ENCODE assay signal across 1 cellular context in the genomic region with DNA sequence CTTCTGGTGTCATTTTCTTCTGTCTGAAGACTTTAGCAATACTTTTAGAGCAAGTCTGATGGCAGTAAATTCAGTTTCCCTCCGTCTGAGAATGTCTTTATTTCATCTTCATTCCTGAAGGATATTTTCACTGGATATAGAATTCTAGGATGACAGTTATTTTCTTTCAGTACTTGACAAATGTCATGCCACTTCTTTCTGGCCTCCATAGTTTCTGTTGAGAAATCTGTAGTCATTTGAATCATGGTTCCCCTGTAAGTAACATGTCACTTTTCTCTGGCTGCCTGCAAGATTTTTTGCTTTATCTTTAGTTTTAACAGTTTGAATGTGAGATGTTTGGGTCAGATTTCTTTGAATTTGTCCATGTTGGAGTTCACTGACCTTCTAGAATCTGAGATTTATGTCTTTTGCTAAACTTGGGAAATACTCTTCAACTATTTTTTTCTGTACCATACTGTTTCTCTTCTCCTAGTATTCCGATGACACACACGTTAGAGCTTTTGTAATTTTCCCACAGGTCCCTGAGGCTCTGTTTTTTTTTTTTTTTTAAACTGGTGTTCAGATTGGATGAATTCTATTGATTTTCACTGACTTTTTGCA.
A peak's percentile ranks its signal among the peaks of the same experiment; 100 is the strongest.
TF ChIP-seq lines count a peak whose summit lies in the region.

No MANE protein-coding gene starts in this region.

TF ChIP-seq in K562, 482 proteins besides CTCF, POLR2A, EP300 and RAD21 (continued from another document):
- TF ChIP-seq ZBTB11 (CRISPR knock-in tag; IDR thresholded peaks at IDR 0.05) (no peak), TRIM28 (IDR thresholded peaks at IDR 0.05) (peak; percentile 97), TCFL5 (CRISPR knock-in tag; conservative IDR thresholded peaks at IDR 0.05) (no peak), ZNF12 (CRISPR knock-in tag; IDR thresholded peaks at IDR 0.05) (no peak), XRCC5 (IDR thresholded peaks at IDR 0.05; ENCODE audit: low read depth, low read length) (no peak), ZFP1 (CRISPR knock-in tag; IDR thresholded peaks at IDR 0.05) (no peak), ETV5 (CRISPR knock-in tag; IDR thresholded peaks at IDR 0.05; ENCODE audit: low read depth) (no peak), ESRRA (IDR thresholded peaks at IDR 0.05; ENCODE audit: borderline replicate concordance, low read depth) (no peak), ZNF436 (CRISPR knock-in tag; IDR thresholded peaks at IDR 0.05) (no peak), DMBX1 (CRISPR knock-in tag; IDR thresholded peaks at IDR 0.05; ENCODE audit: borderline replicate concordance) (no peak), ZNF77 (CRISPR knock-in tag; IDR thresholded peaks at IDR 0.05) (no peak), ZKSCAN8 (CRISPR knock-in tag; IDR thresholded peaks at IDR 0.05) (no peak), PYGO2 (tag; IDR thresholded peaks at IDR 0.05) (no peak), HDAC3 (IDR thresholded peaks at IDR 0.05; ENCODE audit: borderline replicate concordance, partially characterized antibody) (no peak), TEAD4 (IDR thresholded peaks at IDR 0.05; ENCODE audit: low read length) (no peak), TEAD4 (CRISPR knock-in tag; IDR thresholded peaks at IDR 0.05; ENCODE audit: borderline replicate concordance) (no peak), MXI1 (IDR thresholded peaks at IDR 0.05; ENCODE audit: low read depth, low read length) (no peak), ZBTB2 (IDR thresholded peaks at IDR 0.05) (no peak), ZNF217 (CRISPR knock-in tag; IDR thresholded peaks at IDR 0.05) (no peak)
- TF ChIP-seq, protein P1, sequence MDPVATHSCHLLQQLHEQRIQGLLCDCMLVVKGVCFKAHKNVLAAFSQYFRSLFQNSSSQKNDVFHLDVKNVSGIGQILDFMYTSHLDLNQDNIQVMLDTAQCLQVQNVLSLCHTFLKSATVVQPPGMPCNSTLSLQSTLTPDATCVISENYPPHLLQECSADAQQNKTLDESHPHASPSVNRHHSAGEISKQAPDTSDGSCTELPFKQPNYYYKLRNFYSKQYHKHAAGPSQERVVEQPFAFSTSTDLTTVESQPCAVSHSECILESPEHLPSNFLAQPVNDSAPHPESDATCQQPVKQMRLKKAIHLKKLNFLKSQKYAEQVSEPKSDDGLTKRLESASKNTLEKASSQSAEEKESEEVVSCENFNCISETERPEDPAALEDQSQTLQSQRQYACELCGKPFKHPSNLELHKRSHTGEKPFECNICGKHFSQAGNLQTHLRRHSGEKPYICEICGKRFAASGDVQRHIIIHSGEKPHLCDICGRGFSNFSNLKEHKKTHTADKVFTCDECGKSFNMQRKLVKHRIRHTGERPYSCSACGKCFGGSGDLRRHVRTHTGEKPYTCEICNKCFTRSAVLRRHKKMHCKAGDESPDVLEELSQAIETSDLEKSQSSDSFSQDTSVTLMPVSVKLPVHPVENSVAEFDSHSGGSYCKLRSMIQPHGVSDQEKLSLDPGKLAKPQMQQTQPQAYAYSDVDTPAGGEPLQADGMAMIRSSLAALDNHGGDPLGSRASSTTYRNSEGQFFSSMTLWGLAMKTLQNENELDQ (CRISPR knock-in tag; IDR thresholded peaks at IDR 0.05; ENCODE audit: borderline replicate concordance), result no peak
- TF ChIP-seq, protein P2, sequence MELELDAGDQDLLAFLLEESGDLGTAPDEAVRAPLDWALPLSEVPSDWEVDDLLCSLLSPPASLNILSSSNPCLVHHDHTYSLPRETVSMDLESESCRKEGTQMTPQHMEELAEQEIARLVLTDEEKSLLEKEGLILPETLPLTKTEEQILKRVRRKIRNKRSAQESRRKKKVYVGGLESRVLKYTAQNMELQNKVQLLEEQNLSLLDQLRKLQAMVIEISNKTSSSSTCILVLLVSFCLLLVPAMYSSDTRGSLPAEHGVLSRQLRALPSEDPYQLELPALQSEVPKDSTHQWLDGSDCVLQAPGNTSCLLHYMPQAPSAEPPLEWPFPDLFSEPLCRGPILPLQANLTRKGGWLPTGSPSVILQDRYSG (tag; conservative IDR thresholded peaks at IDR 0.05; ENCODE audit: low read depth), result no peak
